ENCODE assay signal across 13 cellular contexts in genomic region chr12:92566448-92567040, GRCh38.
"Had no signal": no experiment of that assay in that cellular context is flagged by ENCODE, and none has a peak within 500 bp of the region (broad histone marks: within the 10 kb centered on the region; RNA-seq: fewer than 3 reads in every experiment).

No MANE protein-coding gene starts in this region.

- H3K4me3 Mint-ChIP-seq: activated T-cell treated with anti-CD3 and anti-CD28 coated beads, Interleukin-2, amount 50 U/mL, for 4 hours; endodermal cell; naive thymus-derived CD8-positive, alpha-beta T cell had no signal

- DNase-seq: activated CD4-positive, alpha-beta T cell treated with anti-CD3 and anti-CD28 coated beads for 4 hours; activated naive CD4-positive, alpha-beta T cell; activated T-cell treated with anti-CD3 and anti-CD28 coated beads, Interleukin-2, amount 50 U/mL, for 4 hours; aorta; endodermal cell; erythroblast; glutamatergic neuron; left colon; naive thymus-derived CD8-positive, alpha-beta T cell; retina; stimulated activated CD4-positive, alpha-beta T cell treated with anti-CD3 and anti-CD28 coated beads, Interleukin-4, amount 100 ng/mL, for 1 hour; stimulated activated CD8-positive, alpha-beta memory T cell treated with anti-CD3 and anti-CD28 coated beads, Interleukin-4, amount 100 ng/mL, for 48 hours; T-helper 9 cell had no signal

- H3K9me3 Mint-ChIP-seq: endodermal cell had no signal

- H3K4me1 Mint-ChIP-seq: endodermal cell had no signal

- ATAC-seq: activated T-cell treated with anti-CD3 and anti-CD28 coated beads, Interleukin-2, amount 50 U/mL, for 4 hours; left colon; naive thymus-derived CD8-positive, alpha-beta T cell had no signal

- H3K27ac Mint-ChIP-seq: endodermal cell had no signal

- H3K27me3 Mint-ChIP-seq: naive thymus-derived CD8-positive, alpha-beta T cell had no signal
